In genomic region chr3:36095238-36095637, GRCh38 we compare ENCODE assay signal across 22 cellular contexts.
A peak's percentile ranks its signal among the peaks of the same experiment; 100 is the strongest.
DNase-seq lines count a peak whose midpoint lies in the region; ATAC-seq and TF ChIP-seq lines count a peak whose summit lies in the region.
"Had no signal": no experiment of that assay in that cellular context is flagged by ENCODE, and none has a peak within 500 bp of the region (broad histone marks: within the 10 kb centered on the region; RNA-seq: fewer than 3 reads in every experiment).

No MANE protein-coding gene starts in this region.

- no peak overlapping the region for H3K4me3 ChIP-seq in thyroid gland (replicated peaks in 1 of 3)
- H3K4me3 ChIP-seq: Peyer's patch, prostate gland, spleen, vagina had no signal

- TF ChIP-seq POLR2A in thyroid gland (IDR thresholded peaks at IDR 0.05): no peak

- no peak overlapping the region for H3K27ac Mint-ChIP-seq in memory B cell
- H3K27ac Mint-ChIP-seq: activated T-helper 2 cell treated with anti-CD3 and anti-CD28 coated beads, Interferon-gamma antibody, Interleukin-2, Interleukin-4, amounts not matched to agents 10 μg/mL and 5 μg/mL and 100 μg/mL, durations not matched to agents 14 hours and 24 hours and 36 hours; immature natural killer cell; natural killer cell treated with Interleukin-12 subunit alpha and Interleukin-12 subunit beta and Interleukin-15 and Interleukin-18, amount 100 ng/mL, for 72 hours; stimulated activated naive CD8-positive, alpha-beta T cell treated with anti-CD3 and anti-CD28 coated beads, Interleukin-15, amount 100 ng/mL, for 72 hours had no signal

- DNase-seq in memory B cell (ENCODE audit: low spot score in 2 of 2) (no peak), thyroid gland (no peak), ecto neural progenitor cell (ENCODE audit: low spot score) (no peak), hepatic stellate cell (ENCODE audit: low spot score) (no peak)
- DNase-seq in activated CD4-positive, CD25-positive, alpha-beta regulatory T cell treated with anti-CD3 and anti-CD28 coated beads, Interleukin-2, amount 50 U/mL, for 72 hours: no peak
- DNase-seq: anterior cingulate cortex; GDM1; glutamatergic neuron; immature natural killer cell; NCI-H2029; NCI-H524; Peyer's patch; spleen; stimulated activated naive CD8-positive, alpha-beta T cell treated with anti-CD3 and anti-CD28 coated beads, Interleukin-15, amount 100 ng/mL, for 72 hours; SW 1271 had no signal

- ATAC-seq in GM18519 (IDR thresholded peaks at IDR 0.05; ENCODE audit: low FRiP score, unreplicated experiment) (peak; percentile 86), GM21717 (IDR thresholded peaks at IDR 0.05; ENCODE audit: unreplicated experiment) (peak; percentile 61), HG03469 (IDR thresholded peaks at IDR 0.05; ENCODE audit: unreplicated experiment) (peak; percentile 65), memory B cell (ENCODE audit: low read depth) (peak; percentile 77)
- ATAC-seq: natural killer cell treated with Interleukin-12 subunit alpha and Interleukin-12 subunit beta and Interleukin-15 and Interleukin-18, amount 100 ng/mL, for 72 hours; stimulated activated naive CD8-positive, alpha-beta T cell treated with anti-CD3 and anti-CD28 coated beads, Interleukin-15, amount 100 ng/mL, for 72 hours had no signal

- H3K27me3 Mint-ChIP-seq in memory B cell: no peaks in the 10 kb centered on the region
- H3K27me3 Mint-ChIP-seq: natural killer cell treated with Interleukin-12 subunit alpha and Interleukin-12 subunit beta and Interleukin-15 and Interleukin-18, amount 100 ng/mL, for 72 hours; stimulated activated naive CD8-positive, alpha-beta T cell treated with anti-CD3 and anti-CD28 coated beads, Interleukin-15, amount 100 ng/mL, for 72 hours had no signal

- no peaks in the 10 kb centered on the region for H3K9me3 ChIP-seq in thyroid gland
- H3K9me3 ChIP-seq: Peyer's patch, prostate gland, spleen, vagina had no signal

- no peak for TF ChIP-seq CTCF in thyroid gland (IDR thresholded peaks at IDR 0.05)

- no peaks in the 10 kb centered on the region for H3K36me3 ChIP-seq in thyroid gland
- H3K36me3 ChIP-seq: Peyer's patch, prostate gland, spleen, vagina had no signal

- peaks cover 6% of the 10 kb centered on the region for H3K4me1 Mint-ChIP-seq in memory B cell
- H3K4me1 Mint-ChIP-seq: immature natural killer cell; stimulated activated naive CD8-positive, alpha-beta T cell treated with anti-CD3 and anti-CD28 coated beads, Interleukin-15, amount 100 ng/mL, for 72 hours had no signal

- 83 to 84% methylated on average over 3 of the region's 3 CpGs for WGBS in thyroid gland, 2 donors

- peaks cover 1% of the 10 kb centered on the region for H3K9me3 Mint-ChIP-seq in memory B cell
- H3K9me3 Mint-ChIP-seq: activated T-helper 2 cell treated with anti-CD3 and anti-CD28 coated beads, Interferon-gamma antibody, Interleukin-2, Interleukin-4, amounts not matched to agents 10 μg/mL and 5 μg/mL and 100 μg/mL, durations not matched to agents 14 hours and 24 hours and 36 hours; stimulated activated naive CD8-positive, alpha-beta T cell treated with anti-CD3 and anti-CD28 coated beads, Interleukin-15, amount 100 ng/mL, for 72 hours had no signal

- H3K27me3 ChIP-seq in thyroid gland: no peaks in the 10 kb centered on the region
- H3K27me3 ChIP-seq: Peyer's patch, spleen, vagina had no signal

- H3K4me3 Mint-ChIP-seq in memory B cell: no peak overlapping the region
- H3K4me3 Mint-ChIP-seq: immature natural killer cell; natural killer cell treated with Interleukin-12 subunit alpha and Interleukin-12 subunit beta and Interleukin-15 and Interleukin-18, amount 100 ng/mL, for 72 hours; stimulated activated naive CD8-positive, alpha-beta T cell treated with anti-CD3 and anti-CD28 coated beads, Interleukin-15, amount 100 ng/mL, for 72 hours had no signal

- no peaks in the 10 kb centered on the region for H3K4me1 ChIP-seq in thyroid gland
- H3K4me1 ChIP-seq: Peyer's patch, prostate gland, spleen, vagina had no signal

- H3K36me3 Mint-ChIP-seq in memory B cell: no peaks in the 10 kb centered on the region
- H3K36me3 Mint-ChIP-seq: immature natural killer cell; natural killer cell treated with Interleukin-12 subunit alpha and Interleukin-12 subunit beta and Interleukin-15 and Interleukin-18, amount 100 ng/mL, for 72 hours had no signal

- intact Hi-C loops in thyroid gland (cut with DNase I): no loop called here

- no peak overlapping the region for H3K27ac ChIP-seq in thyroid gland
- H3K27ac ChIP-seq: Peyer's patch, prostate gland, spleen, vagina had no signal
